In the genomic region with DNA sequence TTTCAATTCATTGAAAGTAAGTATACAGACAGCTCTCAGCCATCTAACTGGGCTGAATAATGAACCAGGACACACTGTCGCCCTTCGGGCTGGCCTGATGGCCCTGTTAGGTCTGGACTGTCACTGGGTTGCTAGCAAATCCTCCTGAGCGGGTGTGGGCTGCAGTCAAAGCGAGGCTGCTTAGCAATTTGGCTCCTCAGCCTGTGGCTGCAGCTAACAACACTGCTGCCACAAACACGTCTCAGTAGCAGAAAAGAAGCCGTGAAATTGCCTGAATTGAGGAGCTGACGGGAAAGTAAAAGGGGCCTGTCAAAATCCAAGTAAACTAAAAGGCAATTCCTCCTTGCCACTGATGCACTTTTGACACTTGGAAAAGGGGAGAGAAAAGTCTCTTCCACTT, we compare ENCODE assay signal across 17 cellular contexts.
A peak's percentile ranks its signal among the peaks of the same experiment; 100 is the strongest.
DNase-seq lines count a peak whose midpoint lies in the region; ATAC-seq and TF ChIP-seq lines count a peak whose summit lies in the region.
"Had no signal": no experiment of that assay in that cellular context is flagged by ENCODE, and none has a peak within 500 bp of the region (broad histone marks: within the 10 kb centered on the region; RNA-seq: fewer than 3 reads in every experiment).

No MANE protein-coding gene starts in this region.

- no peak overlapping the region for H3K4me3 ChIP-seq in neuronal stem cell (ENCODE audit: low read length in 2 of 2)
- H3K4me3 ChIP-seq: HAP-1 had no signal

- no peaks in the 10 kb centered on the region for H3K36me3 ChIP-seq in neuronal stem cell (replicated peaks in 1 of 2; ENCODE audit: control insufficient read depth in 2 of 2, insufficient read depth in 2 of 2, low read length in 2 of 2)
- H3K36me3 ChIP-seq: HAP-1 had no signal

- no peak overlapping the region for H3K4me2 ChIP-seq in neuronal stem cell (ENCODE audit: insufficient read depth, low read length, poor library complexity, severe bottlenecking)

- H3K27me3 ChIP-seq in neuronal stem cell (ENCODE audit: control insufficient read depth in 3 of 3, insufficient read depth in 3 of 3, low read depth in 1 of 3, low read length in 3 of 3): peaks cover 0 to 5% (median 0%) of the 10 kb centered on the region in 3 experiments

- no peaks in the 10 kb centered on the region for H3K36me3 Mint-ChIP-seq in brain

- DNase-seq in Ammon's horn (ENCODE audit: low spot score) (peak; percentile 52), inferior parietal cortex (ENCODE audit: extremely low spot score) (peak; percentile 5), neuronal stem cell (ENCODE audit: low spot score) (no peak), amniotic stem cell (lab: John Stamatoyannopoulos, UW) (no peak)
- no peak for DNase-seq in activated CD4-positive, alpha-beta T cell treated with anti-CD3 and anti-CD28 coated beads, Interleukin-2, amount 50 U/mL, for 4 hours
- DNase-seq: ACHN; CD4-positive, alpha-beta T cell; DMS153; DMS79 treated with DMSO at 0.1 percent for 48 hours; EL; GOT3 had no signal

- no peak overlapping the region for H2BK5ac ChIP-seq in neuronal stem cell (ENCODE audit: low read length)

- peak overlapping the region; percentile 19 for H2AFZ ChIP-seq in neuronal stem cell (ENCODE audit: low read length)

- no peak overlapping the region for H2BK120ac ChIP-seq in neuronal stem cell (ENCODE audit: low read depth, low read length)

- peaks cover 56% of the 10 kb centered on the region for H3K4me1 Mint-ChIP-seq in brain

- no peak for TF ChIP-seq CTCF in brain (conservative IDR thresholded peaks at IDR 0.05)

- peak overlapping the region; percentile 4 to 92 (median 54) for H3K27ac Mint-ChIP-seq in brain
- H3K27ac Mint-ChIP-seq: B cell; CD4-positive, alpha-beta T cell had no signal

- H3K4me3 Mint-ChIP-seq in brain: peak overlapping the region in 4 of 5 experiments; percentile 5 to 71 (median 57)
- H3K4me3 Mint-ChIP-seq: B cell; CD4-positive, alpha-beta T cell had no signal

- no peak overlapping the region for H3K23ac ChIP-seq in neuronal stem cell (ENCODE audit: low read depth, low read length, poor library complexity)

- H3K4ac ChIP-seq in neuronal stem cell (ENCODE audit: low read length): no peak overlapping the region

- H4K91ac ChIP-seq in neuronal stem cell (ENCODE audit: low read depth, low read length, poor library complexity): no peak overlapping the region

- no peaks in the 10 kb centered on the region for H3K9me3 ChIP-seq in neuronal stem cell (replicated peaks in 1 of 2; ENCODE audit: control insufficient read depth in 2 of 2, insufficient read depth in 1 of 2, low read depth in 1 of 2, low read length in 2 of 2)
- H3K9me3 ChIP-seq: HAP-1 had no signal

- WGBS in neuronal stem cell (ENCODE audit: extremely low coverage in 2 of 2, insufficient read length in 2 of 2, insufficient replicate concordance in 1 of 2), 2 donors: no CpG with 5 or more reads among the region's 7 CpGs

- H4K8ac ChIP-seq in neuronal stem cell (ENCODE audit: low read depth, low read length): no peak overlapping the region

- no peak overlapping the region for H2BK12ac ChIP-seq in neuronal stem cell (ENCODE audit: low read length)

- H3K27me3 Mint-ChIP-seq in brain: peaks cover 11% of the 10 kb centered on the region
- H3K27me3 Mint-ChIP-seq: CD4-positive, alpha-beta T cell had no signal

- peaks cover 0 to 2% of the 10 kb centered on the region in 2 donors for H3K4me1 ChIP-seq in neuronal stem cell (ENCODE audit: control insufficient read depth in 2 of 2, insufficient read depth in 1 of 2, low read depth in 1 of 2, low read length in 2 of 2)

- H2AK5ac ChIP-seq in neuronal stem cell (ENCODE audit: low read depth, low read length): no peak overlapping the region

- peaks cover 0 to 15% (median 3%) of the 10 kb centered on the region in 5 experiments for H3K9me3 Mint-ChIP-seq in brain
- H3K9me3 Mint-ChIP-seq: CD4-positive, alpha-beta T cell had no signal

- no peak overlapping the region for H3K18ac ChIP-seq in neuronal stem cell (ENCODE audit: low read length)

- H3K9ac ChIP-seq in neuronal stem cell (ENCODE audit: low read depth, low read length, poor library complexity): no peak overlapping the region

- H3K14ac ChIP-seq in neuronal stem cell (ENCODE audit: low read length): no peak overlapping the region

- H3K27ac ChIP-seq in neuronal stem cell (replicated peaks; ENCODE audit: low read length): no peak overlapping the region
- H3K27ac ChIP-seq: HL-60 had no signal

- no peak for ATAC-seq in activated CD4-positive, CD25-positive, alpha-beta regulatory T cell treated with anti-CD3 and anti-CD28 coated beads, Interleukin-2, amount 50 U/mL, for 24 hours
- ATAC-seq in GM21825 (IDR thresholded peaks at IDR 0.05; ENCODE audit: unreplicated experiment): no peak

- no peaks in the 10 kb centered on the region for H3K79me1 ChIP-seq in neuronal stem cell (ENCODE audit: low read depth, low read length)

- H2BK15ac ChIP-seq in neuronal stem cell (ENCODE audit: low read length): no peak overlapping the region

Comparison
In these comparisons a context has a peak if more than half of its experiments do, and no peak if none do; other contexts are left out.
1. DNase-seq: peak in Ammon's horn (single experiment) and inferior parietal cortex (single experiment); none in neuronal stem cell (single experiment), amniotic stem cell (single experiment) and activated CD4-positive, alpha-beta T cell treated with anti-CD3 and anti-CD28 coated beads, Interleukin-2, amount 50 U/mL, for 4 hours (0 of 2).